In the genomic region with DNA sequence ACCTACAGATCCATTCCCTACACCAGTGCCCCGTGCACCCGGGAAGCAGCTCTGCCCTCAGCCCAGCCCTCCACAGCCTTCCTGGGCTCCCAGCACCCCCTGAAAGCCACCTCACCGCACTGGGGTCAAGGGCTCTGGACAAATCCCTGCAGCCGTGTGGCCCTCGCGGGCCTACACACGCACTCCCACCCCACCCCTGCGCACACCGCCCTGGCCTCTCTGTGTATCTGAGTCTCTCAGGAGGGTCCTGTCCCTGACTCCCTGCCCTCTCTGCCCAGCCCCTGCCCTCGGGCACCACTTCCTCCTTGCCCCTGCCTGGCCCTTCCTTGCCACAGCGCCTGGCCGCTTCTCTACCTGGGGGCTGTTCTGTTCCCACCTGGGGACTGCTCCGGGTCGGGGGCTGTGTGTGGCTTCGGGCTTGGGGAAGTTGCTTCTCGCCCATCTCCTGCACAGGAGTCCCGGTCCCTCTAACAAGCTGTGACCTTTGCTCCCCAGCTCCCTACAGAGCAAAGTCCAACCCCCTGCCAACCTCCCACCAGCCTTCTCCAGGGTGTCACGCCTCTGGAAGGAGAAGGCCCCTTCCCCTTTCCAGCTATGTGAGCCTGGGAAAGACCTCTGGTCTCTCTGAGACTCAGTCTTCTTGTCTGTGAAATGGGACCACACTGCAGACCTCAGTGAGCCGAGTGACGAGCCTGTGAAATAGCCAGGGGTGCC, we compare ENCODE assay signal across 15 cellular contexts. TPM values are rescaled to one million over a fixed set of nuclear protein-coding genes. Genes with fewer than 3 reads are reported as not detected.
DNase-seq lines count a peak whose midpoint lies in the region; ATAC-seq and TF ChIP-seq lines count a peak whose summit lies in the region.
"Had no signal": no experiment of that assay in that cellular context is flagged by ENCODE, and none has a peak within 500 bp of the region (broad histone marks: within the 10 kb centered on the region; RNA-seq: fewer than 3 reads in every experiment).

No MANE protein-coding gene starts in this region.

- ATAC-seq in gastrocnemius medialis = no peak
- no peak for ATAC-seq in stimulated activated effector memory CD8-positive, alpha-beta T cell treated with anti-CD3 and anti-CD28 coated beads, Interleukin-12 subunit alpha, Interleukin-12 subunit beta, amount 100 ng/mL, for 72 hours
- ATAC-seq in HG02623 (IDR thresholded peaks at IDR 0.05; ENCODE audit: unreplicated experiment) = no peak
- ATAC-seq: CD8-positive, alpha-beta T cell; naive thymus-derived CD8-positive, alpha-beta T cell had no signal

- H3K4me1 ChIP-seq in PC-9 (replicated peaks; ENCODE audit: insufficient read depth) (peaks cover 47% of the 10 kb centered on the region), gastrocnemius medialis (peaks cover 12 to 17% of the 10 kb centered on the region in 2 donors)

- TF ChIP-seq CTCF in PC-9 (conservative IDR thresholded peaks at IDR 0.05) = no peak
- TF ChIP-seq CTCF in gastrocnemius medialis (IDR thresholded peaks at IDR 0.05 in 4 of 5, conservative IDR thresholded peaks at IDR 0.05 in 1 of 5) = no peak

- H3K36me3 Mint-ChIP-seq in stimulated activated effector memory CD8-positive, alpha-beta T cell treated with anti-CD3 and anti-CD28 coated beads, Interleukin-12 subunit alpha, Interleukin-12 subunit beta, amount 100 ng/mL, for 72 hours = no peaks in the 10 kb centered on the region
- H3K36me3 Mint-ChIP-seq: CD8-positive, alpha-beta T cell; naive thymus-derived CD8-positive, alpha-beta T cell had no signal

- peaks cover 16% of the 10 kb centered on the region for H3K79me2 ChIP-seq in PC-9 (ENCODE audit: low read depth)

- intact Hi-C loops in PC-9 (cut with micrococcal nuclease; ENCODE audit: unreplicated experiment) = loop anchor here (1.0 kb wide), 1 partner anchor 34 kb away; no protein-coding TSS in a partner anchor
- intact Hi-C loops in gastrocnemius medialis (cut with DNase I; ENCODE audit: low total_unique reads) = no loop called here

- H3K4me3 ChIP-seq in PC-9 (peak overlapping the region; percentile 65), gastrocnemius medialis (no peak overlapping the region)
- H3K4me3 ChIP-seq: gastroesophageal sphincter, thoracic aorta had no signal

- H3K9me3 ChIP-seq in PC-9 (ENCODE audit: insufficient read depth, low read depth) (no peaks in the 10 kb centered on the region), gastrocnemius medialis (no peaks in the 10 kb centered on the region)
- H3K9me3 ChIP-seq: gastroesophageal sphincter, thoracic aorta had no signal

- no peak overlapping the region for H2AFZ ChIP-seq in PC-9

- H3K4me3 Mint-ChIP-seq in stimulated activated effector memory CD8-positive, alpha-beta T cell treated with anti-CD3 and anti-CD28 coated beads, Interleukin-12 subunit alpha, Interleukin-12 subunit beta, amount 100 ng/mL, for 72 hours = no peak overlapping the region
- H3K4me3 Mint-ChIP-seq: CD8-positive, alpha-beta T cell; naive thymus-derived CD8-positive, alpha-beta T cell had no signal

- POLR2A ChIA-PET in PC-9 (lab: Charles Lee; ENCODE audit: unreplicated experiment) = interaction anchor here (0.7 to 1.2 kb wide), 2 partner anchors 15 to 23 kb away, joined by 4 to 5 read pairs; no protein-coding TSS in a partner anchor

- TF ChIP-seq POLR2A in gastrocnemius medialis (IDR thresholded peaks at IDR 0.05) = no peak

- H4K20me1 ChIP-seq in PC-9 (ENCODE audit: insufficient read depth) = peaks cover 16% of the 10 kb centered on the region

- H3K27ac ChIP-seq in PC-9 = peak overlapping the region; percentile 96; the same call in 1 of the 2 replicates
- H3K27ac ChIP-seq in epithelial cell of prostate = peak overlapping the region; percentile 94
- H3K27ac ChIP-seq in gastrocnemius medialis = peak overlapping the region; percentile 75 to 90 (median 84)
- H3K27ac ChIP-seq: gastroesophageal sphincter, thoracic aorta had no signal

- H3K4me2 ChIP-seq in PC-9 = peak overlapping the region; percentile 94

- in situ Hi-C loops in gastrocnemius medialis (cut with MboI; ENCODE audit: low sequenced_read_pairs in 4 of 4) = no loop called here

- no peaks in the 10 kb centered on the region for H3K9me3 Mint-ChIP-seq in stimulated activated effector memory CD8-positive, alpha-beta T cell treated with anti-CD3 and anti-CD28 coated beads, Interleukin-12 subunit alpha, Interleukin-12 subunit beta, amount 100 ng/mL, for 72 hours
- H3K9me3 Mint-ChIP-seq: CD8-positive, alpha-beta T cell; naive thymus-derived CD8-positive, alpha-beta T cell had no signal

- H3K36me3 ChIP-seq in PC-9 (ENCODE audit: low read depth) (no peaks in the 10 kb centered on the region; the same call in 1 of the 2 replicates), gastrocnemius medialis (no peaks in the 10 kb centered on the region)
- H3K36me3 ChIP-seq: gastroesophageal sphincter, thoracic aorta had no signal

- CTCF ChIA-PET in PC-9 (lab: Charles Lee) = interaction anchor here (1.2 kb wide), 1 partner anchor 16 kb away, joined by 4 read pairs; no protein-coding TSS in a partner anchor

- BruUV-seq in PC-9 (replicated peaks; lab: Mats Ljungman, UMichigan) = no TSS peak

- H3K27me3 ChIP-seq in PC-9 (ENCODE audit: insufficient read depth, low read depth) (no peaks in the 10 kb centered on the region), gastrocnemius medialis (no peaks in the 10 kb centered on the region)

- H3K9me2 ChIP-seq in PC-9 (ENCODE audit: insufficient read depth) = no peaks in the 10 kb centered on the region

- H3K27ac Mint-ChIP-seq in stimulated activated effector memory CD8-positive, alpha-beta T cell treated with anti-CD3 and anti-CD28 coated beads, Interleukin-12 subunit alpha, Interleukin-12 subunit beta, amount 100 ng/mL, for 72 hours = no peak overlapping the region
- H3K27ac Mint-ChIP-seq: CD8-positive, alpha-beta T cell had no signal

- DNase-seq in PC-9 (no peak), epithelial cell of prostate (ENCODE audit: low read depth, low spot score) (no peak), gastrocnemius medialis (peak in 1 of 2 donors; percentile 14), occipital lobe (lab: John Stamatoyannopoulos, UW) (no peak)
- no peak for DNase-seq in stimulated activated effector memory CD8-positive, alpha-beta T cell treated with anti-CD3 and anti-CD28 coated beads, Interleukin-12 subunit alpha, Interleukin-12 subunit beta, amount 100 ng/mL, for 72 hours (ENCODE audit: low spot score in 2 of 2)
- DNase-seq: activated CD4-positive, alpha-beta T cell treated with anti-CD3 and anti-CD28 coated beads, Interleukin-2, amount 50 U/mL, for 1 hour; activated effector memory CD4-positive, alpha-beta T cell treated with Interleukin-2 at 50 U/mL for 16 hours; CD8-positive, alpha-beta T cell; effector CD4-positive, alpha-beta T cell; MV-4-11; naive thymus-derived CD8-positive, alpha-beta T cell had no signal

- peaks cover 28% of the 10 kb centered on the region for H3F3A ChIP-seq in PC-9 (ENCODE audit: insufficient read depth, low read depth)

- H3K4me1 Mint-ChIP-seq in stimulated activated effector memory CD8-positive, alpha-beta T cell treated with anti-CD3 and anti-CD28 coated beads, Interleukin-12 subunit alpha, Interleukin-12 subunit beta, amount 100 ng/mL, for 72 hours = no peaks in the 10 kb centered on the region

RNA-seq across cellular contexts. Expression of gene TMEM184A, which starts 1.5 kb away (rescaled TPM):
- 21.4 TPM in 2 replicates for total RNA-seq in PC-9 (2021)
- total RNA-seq in gastrocnemius medialis = 1 to 10 TPM in 3 of 4 donors, under 1 TPM in 1; 0.55 to 3.3 (median 1.3) TPM
- total RNA-seq in occipital lobe = not detected
- total RNA-seq: CD8-positive, alpha-beta T cell; naive thymus-derived CD8-positive, alpha-beta T cell; T-helper 1 cell treated with Interleukin-12 subunit alpha and Interleukin-12 subunit beta and Interleukin-4 antibody, amounts not matched to agents 30 ng/mL and 1 ng/mL, for 36 hours had no signal

RNA-seq across cellular contexts. Expression of gene PSMG3, which starts 15.3 kb away (rescaled TPM):
- total RNA-seq in PC-9 (2021) (63.3 and 78.9 TPM in 2 replicates), gastrocnemius medialis (10 to 100 TPM; 25.4 to 46.4 (median 32.2) TPM), occipital lobe (19.2 TPM)

RNA-seq across cellular contexts. Expression of gene MAFK, which starts 24.0 kb away (rescaled TPM):
- total RNA-seq in PC-9 (2021) = 43.1 and 70.8 TPM in 2 replicates
- total RNA-seq in gastrocnemius medialis = 100 to 1,000 TPM in 1 of 4 donors, 10 to 100 TPM in 3; 33.5 to 112 (median 75.3) TPM
- 6.9 TPM for total RNA-seq in occipital lobe

RNA-seq across cellular contexts. Expression of gene INTS1, which starts 50.3 kb away (rescaled TPM):
- total RNA-seq in PC-9 (2021) = 124 and 170 TPM in 2 replicates
- 100 to 1,000 TPM in 1 of 4 donors, 10 to 100 TPM in 3; 44.3 to 108 (median 78.8) TPM for total RNA-seq in gastrocnemius medialis
- 15.8 TPM for total RNA-seq in occipital lobe
